Comparison of ENCODE assay signal across 8 cellular contexts in the genomic region with DNA sequence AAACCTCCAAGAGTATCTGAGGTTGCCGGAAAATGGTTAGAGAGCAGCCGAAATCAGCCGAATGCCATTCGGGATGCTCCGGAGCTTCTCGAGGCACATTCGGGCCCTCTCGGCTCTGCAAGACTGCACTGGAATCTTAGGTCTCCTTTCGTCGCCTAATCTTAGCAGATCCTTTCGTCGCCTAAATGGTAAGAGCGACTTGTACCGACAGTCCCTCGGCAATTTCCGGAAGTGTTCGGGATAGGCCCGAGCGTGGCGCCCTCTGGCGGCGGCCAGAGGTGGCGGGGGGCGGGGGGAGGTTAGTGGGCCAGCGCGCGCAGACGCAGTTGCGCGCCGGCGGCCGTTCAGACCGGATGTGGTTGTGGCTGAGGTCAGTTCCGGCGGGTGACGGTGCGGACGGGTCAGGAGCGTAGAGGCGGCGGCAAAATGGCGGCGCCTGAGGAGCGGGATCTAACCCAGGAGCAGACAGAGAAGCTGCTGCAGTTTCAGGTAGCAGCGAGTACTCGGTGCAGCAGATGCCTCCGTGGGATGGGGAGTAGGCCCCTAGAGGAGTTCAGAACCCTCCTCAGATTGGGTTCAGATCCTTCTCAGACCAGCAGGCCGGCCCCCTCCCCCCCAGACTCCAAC. TPM values are rescaled to one million over a fixed set of nuclear protein-coding genes. Genes with fewer than 3 reads are reported as not detected.
DNase-seq lines count a peak whose midpoint lies in the region; ATAC-seq and TF ChIP-seq lines count a peak whose summit lies in the region.

A gene with protein sequence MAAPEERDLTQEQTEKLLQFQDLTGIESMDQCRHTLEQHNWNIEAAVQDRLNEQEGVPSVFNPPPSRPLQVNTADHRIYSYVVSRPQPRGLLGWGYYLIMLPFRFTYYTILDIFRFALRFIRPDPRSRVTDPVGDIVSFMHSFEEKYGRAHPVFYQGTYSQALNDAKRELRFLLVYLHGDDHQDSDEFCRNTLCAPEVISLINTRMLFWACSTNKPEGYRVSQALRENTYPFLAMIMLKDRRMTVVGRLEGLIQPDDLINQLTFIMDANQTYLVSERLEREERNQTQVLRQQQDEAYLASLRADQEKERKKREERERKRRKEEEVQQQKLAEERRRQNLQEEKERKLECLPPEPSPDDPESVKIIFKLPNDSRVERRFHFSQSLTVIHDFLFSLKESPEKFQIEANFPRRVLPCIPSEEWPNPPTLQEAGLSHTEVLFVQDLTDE (plus strand): TSS at position 404 of the 627 bp plus-strand sequence. CDS start 23 bp downstream, at position 427.

- intact Hi-C loops in colonic mucosa (cut with DNase I) = no loop called here

- peak; percentile 98 for TF ChIP-seq CTCF in colonic mucosa (IDR thresholded peaks at IDR 0.05)

- H3K4me1 ChIP-seq in colonic mucosa = peaks cover 5% of the 10 kb centered on the region

- H3K36me3 ChIP-seq in colonic mucosa = no peaks in the 10 kb centered on the region

- peak within 1 kb of the TSS; percentile 97 for H3K27ac ChIP-seq in colonic mucosa

- peak; percentile 84 to 99 (median 97) for DNase-seq in C1 segment of cervical spinal cord (lab: John Stamatoyannopoulos, UW)
- DNase-seq in NCI-H526 (lab: John Stamatoyannopoulos, UW) = peak; percentile 91 to 93
- peak; percentile 98 for DNase-seq in activated CD4-positive, alpha-beta T cell treated with anti-CD3 and anti-CD28 coated beads for 48 hours
- DNase-seq in colonic mucosa = peak; percentile 97
- peak; percentile 100 for DNase-seq in kidney tubule cell (ENCODE audit: low spot score)
- DNase-seq in stimulated activated CD4-positive, alpha-beta T cell treated with anti-CD3 and anti-CD28 coated beads, Interleukin-1b, Interleukin-23, amount 100 ng/mL, for 24 hours (ENCODE audit: low read depth in 4 of 4, low spot score in 1 of 4) = peak; percentile 93 to 99 (median 96)

- peak within 1 kb of the TSS; percentile 83 to 86 for H3K9ac ChIP-seq in colonic mucosa (ENCODE audit: low read depth in 2 of 2, low read length in 2 of 2)

- H3K4me3 ChIP-seq in colonic mucosa = peak within 1 kb of the TSS; percentile 89

- H3K27me3 ChIP-seq in colonic mucosa = no peaks in the 10 kb centered on the region

- peak; percentile 98 for ATAC-seq in GM19324 (IDR thresholded peaks at IDR 0.05; ENCODE audit: low FRiP score, unreplicated experiment)
- peak; percentile 95 for ATAC-seq in HG03469 (IDR thresholded peaks at IDR 0.05; ENCODE audit: unreplicated experiment)

- no peaks in the 10 kb centered on the region for H3K9me3 ChIP-seq in colonic mucosa

RNA-seq across cellular contexts. Expression of the gene that starts here (rescaled TPM):
- total RNA-seq in colonic mucosa = 10 to 100 TPM; 36.0 to 37.0 TPM

Comparison
In these comparisons a context has a peak if more than half of its experiments do, and no peak if none do; other contexts are left out.
1. Peak in every context shown above with its lines: DNase-seq, ATAC-seq, H3K4me3 ChIP-seq and H3K27ac ChIP-seq.